ENCODE assay signal across 8 cellular contexts in the genomic region with DNA sequence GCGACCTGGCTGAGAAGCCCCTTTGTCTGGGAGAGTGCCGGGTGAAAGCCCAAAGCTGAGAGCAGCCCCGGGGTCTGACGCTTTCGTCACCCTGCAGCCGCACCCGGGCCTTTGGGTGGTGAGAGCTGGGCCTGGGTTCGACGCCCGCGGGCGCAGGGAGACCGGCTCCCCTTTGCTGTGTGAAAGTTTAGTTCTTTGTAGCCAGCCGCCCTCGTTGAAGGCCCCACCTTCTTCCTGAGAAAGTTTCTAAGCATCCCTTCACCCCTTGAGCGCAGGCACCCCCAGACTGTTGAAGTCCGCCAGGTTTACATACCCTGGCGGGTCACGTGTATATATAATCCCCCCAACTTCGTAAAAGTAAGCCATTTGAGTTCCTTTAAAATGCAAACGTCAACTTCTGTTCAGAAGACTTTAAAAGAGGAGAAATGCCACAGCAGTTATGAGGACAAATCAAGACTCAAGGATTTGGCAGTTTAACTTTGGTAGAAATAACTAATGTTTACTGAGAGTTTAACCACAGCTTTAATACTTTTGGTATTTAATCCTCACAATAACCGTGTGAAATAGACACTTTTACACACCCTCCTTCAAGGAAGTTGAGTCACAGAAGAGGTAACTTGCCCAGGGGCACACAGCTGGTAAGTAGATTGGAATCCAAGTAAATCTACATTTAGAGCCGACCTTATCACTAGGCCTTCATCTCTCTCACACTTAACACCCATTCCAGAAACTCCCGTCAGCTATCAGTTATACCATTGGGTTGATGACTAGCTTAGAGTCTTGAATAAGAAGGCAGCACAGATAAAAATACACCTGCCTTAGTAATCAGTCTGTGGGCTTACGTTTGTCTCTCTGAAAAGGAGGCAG. TPM values are rescaled to one million over a fixed set of nuclear protein-coding genes. Genes with fewer than 3 reads are reported as not detected.
DNase-seq lines count a peak whose midpoint lies in the region; ATAC-seq, FAIRE-seq and TF ChIP-seq lines count a peak whose summit lies in the region.

No MANE protein-coding gene starts in this region.

- TF ChIP-seq RAD21 in GM12878 (IDR thresholded peaks at IDR 0.05; ENCODE audit: insufficient read depth, low read depth, low read length) = no peak

- H3K4me1 ChIP-seq in GM12878 (ENCODE audit: control insufficient read depth, insufficient read depth, low read length) (no peaks in the 10 kb centered on the region; the same call in 1 of the 2 replicates), right lobe of liver (peaks cover 0 to 3% (median 0%) of the 10 kb centered on the region in 4 donors), tibial nerve (peaks cover 0 to 20% (median 6%) of the 10 kb centered on the region in 4 donors)

- TSS peak; percentile 90 for BruUV-seq in GM12878 (replicated peaks; lab: Mats Ljungman, UMichigan)

- peak in 1 of 10 experiments; percentile 5 for DNase-seq in CD4-positive, alpha-beta T cell
- DNase-seq in HTR-8/SVneo (ENCODE audit: insufficient read length, low spot score) (no peak), GM12878 (ENCODE audit: low read depth, low spot score) (no peak), right lobe of liver (no peak), tibial nerve (ENCODE audit: low spot score in 2 of 2) (no peak), HuH-7 (ENCODE audit: low spot score) (no peak), Ammon's horn (ENCODE audit: low spot score) (no peak)

- RAD21 ChIA-PET in GM12878 (lab: Charles Lee; ENCODE audit: unreplicated experiment) = interaction anchor here (1.0 to 4.3 kb wide), 5 partner anchors 16 to 131 kb away, joined by 3 to 19 read pairs (median 13); no protein-coding TSS in a partner anchor

- H3K4me1 Mint-ChIP-seq in CD4-positive, alpha-beta T cell (ENCODE audit: low read depth) = peaks cover 24% of the 10 kb centered on the region

- peak; percentile 28 for FAIRE-seq in HTR-8/SVneo (lab: Jason Lieb, UNC)
- no peak for FAIRE-seq in GM12878 (lab: Jason Lieb, UNC)

- 31% methylated on average over 24 of the region's 25 CpGs for WGBS in GM12878 (ENCODE audit: insufficient coverage, insufficient replicate concordance, low lambda C conversion rate, missing lambda C conversion rate)
- 52% methylated on average over 16 of the region's 25 CpGs for WGBS in right lobe of liver (ENCODE audit: insufficient coverage, low coverage, low lambda C conversion rate, missing lambda C conversion rate)
- 18 to 22% methylated on average over 23 to 25 of the region's 25 CpGs for WGBS in tibial nerve, 2 donors

- ATAC-seq in CD4-positive, alpha-beta T cell (ENCODE audit: poor library complexity) = no peak
- ATAC-seq in GM12878 (peak; percentile 40), right lobe of liver (no peak), HG02623 (IDR thresholded peaks at IDR 0.05; ENCODE audit: unreplicated experiment) (no peak)

- H3K36me3 ChIP-seq in GM12878 (ENCODE audit: control insufficient read depth in 2 of 2, insufficient read depth in 2 of 2, low read length in 1 of 2) (no peaks in the 10 kb centered on the region), right lobe of liver (no peaks in the 10 kb centered on the region), tibial nerve (no peaks in the 10 kb centered on the region)

- H4K20me1 ChIP-seq in GM12878 (ENCODE audit: control insufficient read depth, insufficient read depth) = no peaks in the 10 kb centered on the region

- H3K27me3 ChIP-seq in CD4-positive, alpha-beta T cell (ENCODE audit: control insufficient read depth, insufficient read depth, low read length) = no peaks in the 10 kb centered on the region
- H3K27me3 ChIP-seq in GM12878 (replicated peaks in 1 of 2; ENCODE audit: control insufficient read depth in 2 of 2, insufficient read depth in 2 of 2, low read length in 1 of 2) (no peaks in the 10 kb centered on the region; a peak in 1 of 4 replicates), right lobe of liver (no peaks in the 10 kb centered on the region), tibial nerve (no peaks in the 10 kb centered on the region)

- no peak for TF ChIP-seq EP300 in GM12878 (IDR thresholded peaks at IDR 0.05; ENCODE audit: borderline replicate concordance in 1 of 2, control insufficient read depth in 1 of 2, low read depth in 2 of 2, low read length in 2 of 2)
- no peak for TF ChIP-seq EP300 in tibial nerve (IDR thresholded peaks at IDR 0.05)

- H3K27ac Mint-ChIP-seq in CD4-positive, alpha-beta T cell = peak overlapping the region; percentile 82

- POLR2A ChIA-PET in CD4-positive, alpha-beta T cell (lab: Charles Lee) = interaction anchor here (1.1 to 1.4 kb wide), 2 partner anchors 8 to 18 kb away, joined by 3 read pairs; no protein-coding TSS in a partner anchor
- POLR2A ChIA-PET in GM12878 (lab: Charles Lee) = interaction anchor here (0.6 to 4.0 kb wide), 10 partner anchors 9 to 1209 kb away, joined by 3 to 18 read pairs (median 4); no protein-coding TSS in a partner anchor

- CTCF ChIA-PET in CD4-positive, alpha-beta T cell (lab: Charles Lee) = no interaction called here
- CTCF ChIA-PET in GM12878 (lab: Yijun Ruan, JAX) = interaction anchor here (0.9 to 1.5 kb wide), 5 partner anchors 11 to 137 kb away, joined by 3 to 5 read pairs (median 3); no protein-coding TSS in a partner anchor

- TF ChIP-seq POLR2A in GM12878 (IDR thresholded peaks at IDR 0.05; ENCODE audit: low read depth, low read length) (no peak), right lobe of liver (IDR thresholded peaks at IDR 0.05) (no peak), tibial nerve (IDR thresholded peaks at IDR 0.05) (no peak)

- no peaks in the 10 kb centered on the region for H3K9me3 ChIP-seq in CD4-positive, alpha-beta T cell (ENCODE audit: control insufficient read depth, low read length)
- H3K9me3 ChIP-seq in GM12878 (replicated peaks; ENCODE audit: control insufficient read depth, insufficient read depth, low read length) (no peaks in the 10 kb centered on the region), right lobe of liver (no peaks in the 10 kb centered on the region), tibial nerve (no peaks in the 10 kb centered on the region)

- intact Hi-C loops in CD4-positive, alpha-beta T cell (cut with DNase I, micrococcal nuclease) = loop anchor here (2.0 to 10.0 kb wide), 8 partner anchors 168 to 1580 kb away; a partner anchor contains a TSS
- intact Hi-C loops in GM12878 (cut with micrococcal nuclease; ENCODE audit: unreplicated experiment) (loop anchor here (5.0 kb wide), 2 partner anchors 88 to 132 kb away; no protein-coding TSS in a partner anchor), right lobe of liver (cut with DNase I) (no loop called here)

- SMC1A ChIA-PET in GM12878 (lab: Charles Lee; ENCODE audit: uncharacterized antibody, unreplicated experiment) = interaction anchor here (0.6 to 8.2 kb wide), 7 partner anchors 10 to 201 kb away, joined by 3 to 101 read pairs (median 3); no protein-coding TSS in a partner anchor

- H3K4me3 ChIP-seq in GM12878 (peak overlapping the region; percentile 61), right lobe of liver (peak overlapping the region; percentile 41 to 57 (median 48)), tibial nerve (peak overlapping the region; percentile 69 to 88 (median 72))

- H3K4me3 Mint-ChIP-seq in CD4-positive, alpha-beta T cell = peak overlapping the region; percentile 91

- no peaks in the 10 kb centered on the region for H3K36me3 Mint-ChIP-seq in CD4-positive, alpha-beta T cell (ENCODE audit: low read depth)

- H3K9ac ChIP-seq in GM12878 (ENCODE audit: control insufficient read depth, insufficient read depth, low read length) = peak overlapping the region; percentile 75

- H3K79me2 ChIP-seq in GM12878 (ENCODE audit: control insufficient read depth, insufficient read depth, low read length) = peaks cover 8% of the 10 kb centered on the region; the same call in 1 of the 2 replicates

- H3K9me3 Mint-ChIP-seq in CD4-positive, alpha-beta T cell = no peaks in the 10 kb centered on the region

- peak overlapping the region; percentile 35 for H3K27ac ChIP-seq in CD4-positive, alpha-beta T cell (ENCODE audit: low read depth, low read length)
- peak overlapping the region; percentile 66 for H3K27ac ChIP-seq in GM12878 (ENCODE audit: control insufficient read depth, insufficient read depth)
- H3K27ac ChIP-seq in right lobe of liver = peak overlapping the region in 2 of 3 donors; percentile 43 to 53
- peak overlapping the region; percentile 89 to 94 (median 94) for H3K27ac ChIP-seq in tibial nerve

- H2AFZ ChIP-seq in GM12878 (ENCODE audit: control insufficient read depth, low read depth, low read length) = peak overlapping the region; percentile 87

- H3K4me2 ChIP-seq in GM12878 (ENCODE audit: control insufficient read depth, insufficient read depth) = peak overlapping the region; percentile 64

- no peak for TF ChIP-seq CTCF in CD4-positive, alpha-beta T cell (IDR thresholded peaks at IDR 0.05)
- TF ChIP-seq CTCF in GM12878 (IDR thresholded peaks at IDR 0.05 in 2 of 3, conservative IDR thresholded peaks at IDR 0.05 in 1 of 3; ENCODE audit: control insufficient read depth in 2 of 3, extremely low read depth in 1 of 3, insufficient read depth in 1 of 3, low read depth in 3 of 3, low read length in 3 of 3) (no peak), right lobe of liver (IDR thresholded peaks at IDR 0.05) (no peak), tibial nerve (IDR thresholded peaks at IDR 0.05) (no peak)

- H3K27me3 Mint-ChIP-seq in CD4-positive, alpha-beta T cell = no peaks in the 10 kb centered on the region

- in situ Hi-C loops in GM12878 (cut with MboI) = no loop called here

TF ChIP-seq in GM12878, 131 proteins besides CTCF, POLR2A, EP300 and RAD21 (continues in another document):
- TF ChIP-seq IKZF1 (conservative IDR thresholded peaks at IDR 0.05) = no peak

RNA-seq across cellular contexts. Expression of a gene that starts 1.1 kb away (rescaled TPM):
- total RNA-seq in CD4-positive, alpha-beta T cell = 1 to 10 TPM; 1.9 to 2.0 TPM
- total RNA-seq in GM12878 (2013; cell fraction: nucleolus; rRNA removed) = 38.6 and 46.9 TPM in 2 replicates
- total RNA-seq in GM12878 (2014; rRNA removed) (1.2 and 1.6 TPM in 2 replicates), GM12878 (2014; rRNA removed; fragmentation: Illumina TruSeq; extraction: Trizol) (1.8 TPM in 2 replicates), GM12878 (2021) (1.5 and 2.1 TPM in 2 replicates), right lobe of liver (1 to 10 TPM in 4 of 6 experiments, under 1 TPM in 2; 0.50 to 1.9 (median 1.5) TPM), tibial nerve (10 to 100 TPM; 23.7 to 56.2 (median 45.5) TPM)
- polyA plus RNA-seq in GM12878 (2011; ENCODE audit: low read depth) = 1.5 TPM
- polyA plus RNA-seq in GM12878 (2011; rRNA removed) (40.6 and 48.2 TPM in 2 replicates), GM12878 (2014; fragmentation: Illumina TruSeq; extraction: Trizol) (1.9 and 3.3 TPM in 2 replicates), GM12878 (2014; fragmentation: Nextera tagmentation; extraction: Ambion mirVana) (1 to 10 TPM in 1 of 2 experiments, under 1 TPM in 1; 0.08 to 1.3 TPM), GM12878 (2014; rRNA removed) (2.0 and 2.6 TPM in 2 replicates), GM12878 (2016; fragmentation: Nextera tagmentation; extraction: Ambion mirVana) (1 to 10 TPM; 1.2 to 1.7 TPM)
- 17.4 and 17.6 TPM in 2 replicates for polyA plus RNA-seq in GM12878 (2011; cell fraction: cytosol; rRNA removed)
- 78.0 and 79.8 TPM in 2 replicates for polyA plus RNA-seq in GM12878 (2011; cell fraction: nucleus; rRNA removed)
- polyA plus RNA-seq in GM12878 (2012) = 3.7 and 4.3 TPM in 2 replicates
- 33.9 and 37.0 TPM in 2 replicates for polyA minus RNA-seq in GM12878 (2011; rRNA and poly(A)+ RNA removed)
- polyA minus RNA-seq in GM12878 (2011; cell fraction: cytosol; rRNA and poly(A)+ RNA removed) = 10.3 and 12.8 TPM in 2 replicates
- polyA minus RNA-seq in GM12878 (2011; cell fraction: nucleus; rRNA and poly(A)+ RNA removed) = 14.0 and 35.6 TPM in 2 replicates

Comparison
In these comparisons a context has a peak if more than half of its experiments do, and no peak if none do; other contexts are left out.
1. H3K27ac ChIP-seq: peak in every context shown above with its lines; median percentile 94 in tibial nerve; 66 in GM12878; 48 in right lobe of liver; 35 in CD4-positive, alpha-beta T cell.
2. intact Hi-C loops: an anchor here in CD4-positive, alpha-beta T cell (2.0 to 10.0 kb wide) and GM12878 (5.0 kb wide); none called in right lobe of liver.